ENCODE assay signal across 23 cellular contexts in the genomic region with DNA sequence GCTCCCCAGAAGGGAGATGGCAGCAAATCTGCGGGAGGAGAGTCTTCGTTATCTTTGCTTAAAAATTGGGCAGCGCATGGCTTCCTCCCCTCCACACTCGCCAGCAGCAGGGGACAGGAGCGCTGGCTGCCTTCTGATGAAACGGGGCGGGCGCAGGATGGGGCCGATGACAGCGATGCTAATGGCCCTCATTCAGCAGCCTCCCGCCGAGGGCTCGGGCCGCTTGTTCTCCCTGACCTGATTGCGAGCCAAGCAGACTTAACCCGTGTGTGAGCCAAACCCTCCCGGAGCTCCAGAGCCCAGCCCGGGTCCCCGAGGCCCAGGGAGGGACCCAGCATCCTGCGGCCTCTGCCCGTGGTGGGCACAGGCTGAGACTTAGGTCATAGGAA.
A peak's percentile ranks its signal among the peaks of the same experiment; 100 is the strongest.
DNase-seq lines count a peak whose midpoint lies in the region; ATAC-seq, FAIRE-seq and TF ChIP-seq lines count a peak whose summit lies in the region.
"Had no signal": no experiment of that assay in that cellular context is flagged by ENCODE, and none has a peak within 500 bp of the region (broad histone marks: within the 10 kb centered on the region; RNA-seq: fewer than 3 reads in every experiment).

No MANE protein-coding gene starts in this region.

- H3K9ac ChIP-seq in astrocyte (ENCODE audit: low read length) (peak overlapping the region; percentile 17), skeletal muscle satellite cell (ENCODE audit: low read depth, low read length) (no peak overlapping the region)

- no peaks in the 10 kb centered on the region for H3K27me3 Mint-ChIP-seq in astrocyte (ENCODE audit: low read depth, unreplicated experiment)
- no peaks in the 10 kb centered on the region for H3K27me3 Mint-ChIP-seq in activated CD4-positive, alpha-beta T cell treated with anti-CD3 and anti-CD28 coated beads, Interleukin-2, amount 10 ng/mL, durations not matched to agents 24 days and 14 days

- H3K4me2 ChIP-seq in astrocyte (ENCODE audit: low read length) (peak overlapping the region; percentile 62), skeletal muscle satellite cell (ENCODE audit: low read length) (peak overlapping the region; percentile 41)

- peaks cover 5% of the 10 kb centered on the region for H3K36me3 ChIP-seq in astrocyte (ENCODE audit: insufficient read depth, low read length)
- peaks cover 32% of the 10 kb centered on the region for H3K36me3 ChIP-seq in skeletal muscle satellite cell (ENCODE audit: insufficient read depth, low read length)
- H3K36me3 ChIP-seq: ovary had no signal

- no peaks in the 10 kb centered on the region for H3K4me1 Mint-ChIP-seq in astrocyte (ENCODE audit: low read depth, unreplicated experiment)
- H3K4me1 Mint-ChIP-seq in activated CD4-positive, alpha-beta T cell treated with anti-CD3 and anti-CD28 coated beads, Interleukin-2, amount 10 ng/mL, durations not matched to agents 24 days and 14 days: no peaks in the 10 kb centered on the region

- no peak overlapping the region for H2AFZ ChIP-seq in astrocyte (ENCODE audit: low read depth, low read length)

- 46% methylated on average over 21 of the region's 21 CpGs for WGBS in right cardiac atrium

- DNase-seq in NCI-H1092 treated with DMSO at 0.1 percent for 48 hours (lab: John Stamatoyannopoulos, UW) (peak; percentile 65), astrocyte (ENCODE audit: low read depth) (no peak), right cardiac atrium (peak; percentile 68 to 87 (median 84)), SW 1271 (lab: John Stamatoyannopoulos, UW) (no peak)
- no peak for DNase-seq in stimulated activated CD4-positive, alpha-beta T cell treated with anti-CD3 and anti-CD28 coated beads, Interleukin-4, amount 100 ng/mL, for 1 hour
- DNase-seq in activated CD4-positive, alpha-beta T cell treated with anti-CD3 and anti-CD28 coated beads, Interleukin-2, amount 10 ng/mL, durations not matched to agents 24 days and 14 days: no peak
- DNase-seq: activated CD8-positive, alpha-beta memory T cell treated with anti-CD3 and anti-CD28 coated beads for 24 hours; activated naive CD4-positive, alpha-beta T cell treated with Interleukin-2 at 50 U/mL for 16 hours; activated T-cell treated with anti-CD3 and anti-CD28 coated beads, Interleukin-2, amount 50 U/mL, for 48 hours; amniotic stem cell; CD8-positive, alpha-beta T cell; effector CD8-positive, alpha-beta T cell; NCI-H774; ovary; SHP77 had no signal

- no peak for FAIRE-seq in astrocyte (lab: Jason Lieb, UNC)
- FAIRE-seq: frontal cortex, GM12878, islet of Langerhans, urothelium cell line had no signal

- TF ChIP-seq CTCF in astrocyte (IDR thresholded peaks at IDR 0.05; ENCODE audit: insufficient read depth, low read depth, low read length): no peak

- H4K20me1 ChIP-seq in astrocyte (ENCODE audit: insufficient read depth, low read length): peaks cover 70% of the 10 kb centered on the region

- peaks cover 25% of the 10 kb centered on the region for H3K36me3 Mint-ChIP-seq in astrocyte (ENCODE audit: low read depth, unreplicated experiment)
- H3K36me3 Mint-ChIP-seq in activated CD4-positive, alpha-beta T cell treated with anti-CD3 and anti-CD28 coated beads, Interleukin-2, amount 10 ng/mL, durations not matched to agents 24 days and 14 days (ENCODE audit: low read depth): peaks cover 58% of the 10 kb centered on the region

- H3K27ac ChIP-seq in astrocyte (ENCODE audit: low read depth, low read length) (no peak overlapping the region), right cardiac atrium (ENCODE audit: low read length) (no peak overlapping the region)

- H3K27me3 ChIP-seq in astrocyte (ENCODE audit: insufficient read depth, low read length) (no peaks in the 10 kb centered on the region), right cardiac atrium (ENCODE audit: control insufficient read depth, insufficient read depth) (no peaks in the 10 kb centered on the region), skeletal muscle satellite cell (ENCODE audit: control insufficient read depth, insufficient read depth, low read length) (no peaks in the 10 kb centered on the region)
- H3K27me3 ChIP-seq: ovary had no signal

- intact Hi-C loops in right cardiac atrium (cut with DNase I): loop anchor here in 1 of 4 donors (10.0 kb wide), 1 partner anchor 76 kb away; no protein-coding TSS in a partner anchor
- intact Hi-C loops in activated CD4-positive, alpha-beta T cell treated with anti-CD3 and anti-CD28 coated beads, Interleukin-2, amount 10 ng/mL, durations not matched to agents 24 days and 14 days (cut with micrococcal nuclease): no loop called here

- no peak overlapping the region for H3K4me3 ChIP-seq in astrocyte (ENCODE audit: insufficient read depth, low read depth, low read length)
- no peak overlapping the region for H3K4me3 ChIP-seq in right cardiac atrium (ENCODE audit: low read length)
- H3K4me3 ChIP-seq in skeletal muscle satellite cell (ENCODE audit: low read length): no peak overlapping the region
- H3K4me3 ChIP-seq: GM12878, ovary had no signal

- no peak overlapping the region for H3K27ac Mint-ChIP-seq in astrocyte (ENCODE audit: unreplicated experiment)
- H3K27ac Mint-ChIP-seq in activated CD4-positive, alpha-beta T cell treated with anti-CD3 and anti-CD28 coated beads, Interleukin-2, amount 10 ng/mL, durations not matched to agents 24 days and 14 days: no peak overlapping the region
- H3K27ac Mint-ChIP-seq: CD8-positive, alpha-beta T cell; stimulated activated effector memory CD8-positive, alpha-beta T cell treated with anti-CD3 and anti-CD28 coated beads, Interleukin-12 subunit alpha, Interleukin-12 subunit beta, amount 100 ng/mL, for 72 hours had no signal

- H3K4me1 ChIP-seq in astrocyte (ENCODE audit: insufficient read depth, low read length) (peaks cover 13% of the 10 kb centered on the region), right cardiac atrium (ENCODE audit: control insufficient read depth, insufficient read depth, low read length) (peaks cover 3% of the 10 kb centered on the region), skeletal muscle satellite cell (ENCODE audit: control insufficient read depth, insufficient read depth, low read length) (peaks cover 11% of the 10 kb centered on the region)

- no peaks in the 10 kb centered on the region for H3K9me3 Mint-ChIP-seq in astrocyte (ENCODE audit: unreplicated experiment)
- H3K9me3 Mint-ChIP-seq in activated CD4-positive, alpha-beta T cell treated with anti-CD3 and anti-CD28 coated beads, Interleukin-2, amount 10 ng/mL, durations not matched to agents 24 days and 14 days: peaks cover 14% of the 10 kb centered on the region

- H3K4me3 Mint-ChIP-seq in astrocyte (ENCODE audit: unreplicated experiment): no peak overlapping the region
- H3K4me3 Mint-ChIP-seq in activated CD4-positive, alpha-beta T cell treated with anti-CD3 and anti-CD28 coated beads, Interleukin-2, amount 10 ng/mL, durations not matched to agents 24 days and 14 days: no peak overlapping the region
- H3K4me3 Mint-ChIP-seq: CD8-positive, alpha-beta T cell; stimulated activated effector memory CD8-positive, alpha-beta T cell treated with anti-CD3 and anti-CD28 coated beads, Interleukin-12 subunit alpha, Interleukin-12 subunit beta, amount 100 ng/mL, for 72 hours had no signal

- peak; percentile 42 to 51 for ATAC-seq in right cardiac atrium
- ATAC-seq: activated CD4-positive, CD25-positive, alpha-beta regulatory T cell treated with anti-CD3 and anti-CD28 coated beads, Interleukin-2, amount 50 U/mL, for 24 hours; CD8-positive, alpha-beta T cell; esophagus mucosa; GM12878; stimulated activated effector memory CD8-positive, alpha-beta T cell treated with anti-CD3 and anti-CD28 coated beads, Interleukin-12 subunit alpha, Interleukin-12 subunit beta, amount 100 ng/mL, for 72 hours had no signal

- H3K9me3 ChIP-seq in astrocyte (ENCODE audit: insufficient read depth, low read depth, low read length): no peaks in the 10 kb centered on the region
- no peaks in the 10 kb centered on the region for H3K9me3 ChIP-seq in right cardiac atrium (ENCODE audit: control insufficient read depth, low read length)
- no peaks in the 10 kb centered on the region for H3K9me3 ChIP-seq in skeletal muscle satellite cell (replicated peaks; ENCODE audit: low read length)
- H3K9me3 ChIP-seq: ovary had no signal

- H3K79me2 ChIP-seq in astrocyte (ENCODE audit: insufficient read depth, low read length): no peaks in the 10 kb centered on the region

Comparison
In these comparisons a context has a peak if more than half of its experiments do, and no peak if none do; other contexts are left out.
1. DNase-seq: peak in NCI-H1092 treated with DMSO at 0.1 percent for 48 hours (single experiment) and right cardiac atrium (3 of 3); none in astrocyte (single experiment), SW 1271 (0 of 2), stimulated activated CD4-positive, alpha-beta T cell treated with anti-CD3 and anti-CD28 coated beads, Interleukin-4, amount 100 ng/mL, for 1 hour (single experiment) and activated CD4-positive, alpha-beta T cell treated with anti-CD3 and anti-CD28 coated beads, Interleukin-2, amount 10 ng/mL, durations not matched to agents 24 days and 14 days (single experiment).